ENCODE assay signal across 1 cellular context in the genomic region with DNA sequence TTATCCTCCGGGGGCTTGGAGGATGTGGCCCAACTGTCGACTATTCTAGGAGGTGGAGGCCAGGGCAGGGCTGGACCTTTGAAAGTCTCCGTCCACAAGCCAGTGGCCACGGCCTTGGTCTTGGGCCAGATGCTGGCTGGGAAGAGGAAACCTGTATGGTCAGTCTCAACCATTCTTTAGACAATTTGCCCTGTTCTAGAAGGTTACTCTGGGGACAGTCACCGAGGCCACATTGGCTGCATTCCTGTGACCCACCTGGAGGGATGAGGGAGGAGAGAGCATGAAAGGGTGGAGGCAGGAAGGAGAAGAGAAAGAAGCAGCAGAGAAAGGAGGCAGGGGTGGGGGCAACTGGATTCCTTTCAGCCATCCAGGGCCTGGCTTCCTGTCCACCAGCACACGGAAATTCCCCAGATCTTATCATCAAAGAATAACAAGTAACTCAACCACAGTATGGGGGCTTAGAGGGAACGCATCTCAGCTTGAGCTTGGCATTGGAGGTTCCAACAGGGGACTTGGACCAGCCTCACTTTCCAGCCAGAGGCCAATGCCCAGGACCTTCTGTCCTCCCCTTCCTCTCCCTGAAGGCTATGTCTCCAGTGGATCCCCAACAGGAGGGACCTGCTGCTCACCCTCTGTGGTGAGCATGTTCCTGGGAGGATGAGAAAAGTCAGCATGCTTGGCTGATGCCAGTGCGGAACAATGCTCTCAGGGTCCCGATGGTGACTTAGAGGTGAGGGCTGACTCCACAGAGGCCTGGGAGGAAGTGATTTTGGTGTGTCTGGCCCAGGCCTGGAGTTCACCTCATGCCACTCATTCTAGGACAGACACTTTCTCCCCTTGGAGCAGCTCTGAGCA.
TF ChIP-seq lines count a peak whose summit lies in the region.

No MANE protein-coding gene starts in this region.

TF ChIP-seq in HepG2, 621 proteins besides CTCF, POLR2A, EP300 and RAD21 (continued from another document):
- TF ChIP-seq, protein P1, sequence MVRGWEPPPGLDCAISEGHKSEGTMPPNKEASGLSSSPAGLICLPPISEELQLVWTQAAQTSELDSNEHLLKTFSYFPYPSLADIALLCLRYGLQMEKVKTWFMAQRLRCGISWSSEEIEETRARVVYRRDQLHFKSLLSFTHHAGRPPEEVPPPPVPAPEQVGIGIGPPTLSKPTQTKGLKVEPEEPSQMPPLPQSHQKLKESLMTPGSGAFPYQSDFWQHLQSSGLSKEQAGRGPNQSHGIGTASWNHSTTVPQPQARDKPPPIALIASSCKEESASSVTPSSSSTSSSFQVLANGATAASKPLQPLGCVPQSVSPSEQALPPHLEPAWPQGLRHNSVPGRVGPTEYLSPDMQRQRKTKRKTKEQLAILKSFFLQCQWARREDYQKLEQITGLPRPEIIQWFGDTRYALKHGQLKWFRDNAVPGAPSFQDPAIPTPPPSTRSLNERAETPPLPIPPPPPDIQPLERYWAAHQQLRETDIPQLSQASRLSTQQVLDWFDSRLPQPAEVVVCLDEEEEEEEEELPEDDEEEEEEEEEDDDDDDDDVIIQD (CRISPR knock-in tag; IDR thresholded peaks at IDR 0.05; ENCODE audit: low read depth) = no peak
- no peak for TF ChIP-seq ZNF850 (CRISPR knock-in tag; conservative IDR thresholded peaks at IDR 0.05)
- TF ChIP-seq RELA (CRISPR knock-in tag; IDR thresholded peaks at IDR 0.05) = peak; percentile 67; the same call in 1 of the 2 replicates
- TF ChIP-seq, protein P2, sequence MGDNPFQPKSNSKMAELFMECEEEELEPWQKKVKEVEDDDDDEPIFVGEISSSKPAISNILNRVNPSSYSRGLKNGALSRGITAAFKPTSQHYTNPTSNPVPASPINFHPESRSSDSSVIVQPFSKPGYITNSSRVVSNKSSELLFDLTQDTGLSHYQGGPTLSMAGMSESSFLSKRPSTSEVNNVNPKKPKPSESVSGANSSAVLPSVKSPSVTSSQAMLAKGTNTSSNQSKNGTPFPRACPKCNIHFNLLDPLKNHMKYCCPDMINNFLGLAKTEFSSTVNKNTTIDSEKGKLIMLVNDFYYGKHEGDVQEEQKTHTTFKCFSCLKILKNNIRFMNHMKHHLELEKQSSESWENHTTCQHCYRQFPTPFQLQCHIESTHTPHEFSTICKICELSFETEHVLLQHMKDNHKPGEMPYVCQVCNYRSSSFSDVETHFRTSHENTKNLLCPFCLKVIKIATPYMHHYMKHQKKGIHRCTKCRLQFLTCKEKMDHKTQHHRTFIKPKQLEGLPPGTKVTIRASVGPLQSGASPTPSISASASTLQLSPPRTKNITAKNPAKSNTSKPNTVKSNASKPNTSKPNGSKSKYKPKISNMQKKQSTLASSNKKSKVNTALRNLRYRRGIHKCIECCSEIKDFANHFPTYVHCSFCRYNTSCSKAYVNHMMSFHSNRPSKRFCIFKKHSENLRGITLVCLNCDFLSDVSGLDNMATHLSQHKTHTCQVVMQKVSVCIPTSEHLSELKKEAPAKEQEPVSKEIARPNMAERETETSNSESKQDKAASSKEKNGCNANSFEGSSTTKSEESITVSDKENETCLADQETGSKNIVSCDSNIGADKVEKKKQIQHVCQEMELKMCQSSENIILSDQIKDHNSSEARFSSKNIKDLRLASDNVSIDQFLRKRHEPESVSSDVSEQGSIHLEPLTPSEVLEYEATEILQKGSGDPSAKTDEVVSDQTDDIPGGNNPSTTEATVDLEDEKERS (CRISPR knock-in tag; IDR thresholded peaks at IDR 0.05) = no peak
- TF ChIP-seq RFXAP (CRISPR knock-in tag; IDR thresholded peaks at IDR 0.05; ENCODE audit: borderline replicate concordance) = no peak
- 0 out of 2 replicates have a peak, but pooled peaks have one; percentile 42 for TF ChIP-seq DMAP1 (CRISPR knock-in tag; IDR thresholded peaks at IDR 0.05)
- no peak for TF ChIP-seq ZFAT (CRISPR knock-in tag; conservative IDR thresholded peaks at IDR 0.05)
- TF ChIP-seq, protein P3, sequence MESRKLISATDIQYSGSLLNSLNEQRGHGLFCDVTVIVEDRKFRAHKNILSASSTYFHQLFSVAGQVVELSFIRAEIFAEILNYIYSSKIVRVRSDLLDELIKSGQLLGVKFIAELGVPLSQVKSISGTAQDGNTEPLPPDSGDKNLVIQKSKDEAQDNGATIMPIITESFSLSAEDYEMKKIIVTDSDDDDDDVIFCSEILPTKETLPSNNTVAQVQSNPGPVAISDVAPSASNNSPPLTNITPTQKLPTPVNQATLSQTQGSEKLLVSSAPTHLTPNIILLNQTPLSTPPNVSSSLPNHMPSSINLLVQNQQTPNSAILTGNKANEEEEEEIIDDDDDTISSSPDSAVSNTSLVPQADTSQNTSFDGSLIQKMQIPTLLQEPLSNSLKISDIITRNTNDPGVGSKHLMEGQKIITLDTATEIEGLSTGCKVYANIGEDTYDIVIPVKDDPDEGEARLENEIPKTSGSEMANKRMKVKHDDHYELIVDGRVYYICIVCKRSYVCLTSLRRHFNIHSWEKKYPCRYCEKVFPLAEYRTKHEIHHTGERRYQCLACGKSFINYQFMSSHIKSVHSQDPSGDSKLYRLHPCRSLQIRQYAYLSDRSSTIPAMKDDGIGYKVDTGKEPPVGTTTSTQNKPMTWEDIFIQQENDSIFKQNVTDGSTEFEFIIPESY (CRISPR knock-in tag; IDR thresholded peaks at IDR 0.05) = no peak
- peak; percentile 36; the same call in 1 of the 2 replicates for TF ChIP-seq SAP130 (CRISPR knock-in tag; IDR thresholded peaks at IDR 0.05; ENCODE audit: low read depth)
- TF ChIP-seq PLRG1 (conservative IDR thresholded peaks at IDR 0.05) = no peak
- TF ChIP-seq NCOR1 (IDR thresholded peaks at IDR 0.05; ENCODE audit: borderline replicate concordance, low read length) = 0 out of 2 replicates have a peak, but pooled peaks have one; percentile 20
- no peak for TF ChIP-seq NFE2L1 (CRISPR knock-in tag; IDR thresholded peaks at IDR 0.05; ENCODE audit: borderline replicate concordance)
- no peak for TF ChIP-seq FOXM1 (CRISPR knock-in tag; IDR thresholded peaks at IDR 0.05)
